ENCODE assay signal across 1 cellular context in the genomic region with DNA sequence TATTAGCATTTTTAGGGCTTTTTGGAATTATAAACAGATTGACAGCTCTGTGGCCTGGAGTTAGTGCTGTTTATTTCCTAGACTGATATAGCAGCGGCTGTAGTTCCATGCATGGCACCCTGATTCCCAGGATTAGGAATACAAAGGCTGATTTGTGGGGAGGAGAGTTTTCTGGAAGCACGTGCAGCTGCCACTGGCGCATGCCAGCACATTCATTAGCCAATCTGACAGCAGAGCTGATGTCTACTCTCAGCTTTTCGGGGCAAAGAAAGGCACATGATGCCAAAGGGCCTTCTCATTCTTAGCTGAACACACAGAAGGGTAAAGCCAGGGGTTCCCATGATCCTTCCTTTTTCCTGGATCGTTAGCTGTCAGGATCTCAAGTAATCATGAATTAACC.
TF ChIP-seq lines count a peak whose summit lies in the region.

No MANE protein-coding gene starts in this region.

TF ChIP-seq in GM23338, 12 proteins besides CTCF, POLR2A, EP300 and RAD21 (continued from another document):
- TF ChIP-seq, protein P1, sequence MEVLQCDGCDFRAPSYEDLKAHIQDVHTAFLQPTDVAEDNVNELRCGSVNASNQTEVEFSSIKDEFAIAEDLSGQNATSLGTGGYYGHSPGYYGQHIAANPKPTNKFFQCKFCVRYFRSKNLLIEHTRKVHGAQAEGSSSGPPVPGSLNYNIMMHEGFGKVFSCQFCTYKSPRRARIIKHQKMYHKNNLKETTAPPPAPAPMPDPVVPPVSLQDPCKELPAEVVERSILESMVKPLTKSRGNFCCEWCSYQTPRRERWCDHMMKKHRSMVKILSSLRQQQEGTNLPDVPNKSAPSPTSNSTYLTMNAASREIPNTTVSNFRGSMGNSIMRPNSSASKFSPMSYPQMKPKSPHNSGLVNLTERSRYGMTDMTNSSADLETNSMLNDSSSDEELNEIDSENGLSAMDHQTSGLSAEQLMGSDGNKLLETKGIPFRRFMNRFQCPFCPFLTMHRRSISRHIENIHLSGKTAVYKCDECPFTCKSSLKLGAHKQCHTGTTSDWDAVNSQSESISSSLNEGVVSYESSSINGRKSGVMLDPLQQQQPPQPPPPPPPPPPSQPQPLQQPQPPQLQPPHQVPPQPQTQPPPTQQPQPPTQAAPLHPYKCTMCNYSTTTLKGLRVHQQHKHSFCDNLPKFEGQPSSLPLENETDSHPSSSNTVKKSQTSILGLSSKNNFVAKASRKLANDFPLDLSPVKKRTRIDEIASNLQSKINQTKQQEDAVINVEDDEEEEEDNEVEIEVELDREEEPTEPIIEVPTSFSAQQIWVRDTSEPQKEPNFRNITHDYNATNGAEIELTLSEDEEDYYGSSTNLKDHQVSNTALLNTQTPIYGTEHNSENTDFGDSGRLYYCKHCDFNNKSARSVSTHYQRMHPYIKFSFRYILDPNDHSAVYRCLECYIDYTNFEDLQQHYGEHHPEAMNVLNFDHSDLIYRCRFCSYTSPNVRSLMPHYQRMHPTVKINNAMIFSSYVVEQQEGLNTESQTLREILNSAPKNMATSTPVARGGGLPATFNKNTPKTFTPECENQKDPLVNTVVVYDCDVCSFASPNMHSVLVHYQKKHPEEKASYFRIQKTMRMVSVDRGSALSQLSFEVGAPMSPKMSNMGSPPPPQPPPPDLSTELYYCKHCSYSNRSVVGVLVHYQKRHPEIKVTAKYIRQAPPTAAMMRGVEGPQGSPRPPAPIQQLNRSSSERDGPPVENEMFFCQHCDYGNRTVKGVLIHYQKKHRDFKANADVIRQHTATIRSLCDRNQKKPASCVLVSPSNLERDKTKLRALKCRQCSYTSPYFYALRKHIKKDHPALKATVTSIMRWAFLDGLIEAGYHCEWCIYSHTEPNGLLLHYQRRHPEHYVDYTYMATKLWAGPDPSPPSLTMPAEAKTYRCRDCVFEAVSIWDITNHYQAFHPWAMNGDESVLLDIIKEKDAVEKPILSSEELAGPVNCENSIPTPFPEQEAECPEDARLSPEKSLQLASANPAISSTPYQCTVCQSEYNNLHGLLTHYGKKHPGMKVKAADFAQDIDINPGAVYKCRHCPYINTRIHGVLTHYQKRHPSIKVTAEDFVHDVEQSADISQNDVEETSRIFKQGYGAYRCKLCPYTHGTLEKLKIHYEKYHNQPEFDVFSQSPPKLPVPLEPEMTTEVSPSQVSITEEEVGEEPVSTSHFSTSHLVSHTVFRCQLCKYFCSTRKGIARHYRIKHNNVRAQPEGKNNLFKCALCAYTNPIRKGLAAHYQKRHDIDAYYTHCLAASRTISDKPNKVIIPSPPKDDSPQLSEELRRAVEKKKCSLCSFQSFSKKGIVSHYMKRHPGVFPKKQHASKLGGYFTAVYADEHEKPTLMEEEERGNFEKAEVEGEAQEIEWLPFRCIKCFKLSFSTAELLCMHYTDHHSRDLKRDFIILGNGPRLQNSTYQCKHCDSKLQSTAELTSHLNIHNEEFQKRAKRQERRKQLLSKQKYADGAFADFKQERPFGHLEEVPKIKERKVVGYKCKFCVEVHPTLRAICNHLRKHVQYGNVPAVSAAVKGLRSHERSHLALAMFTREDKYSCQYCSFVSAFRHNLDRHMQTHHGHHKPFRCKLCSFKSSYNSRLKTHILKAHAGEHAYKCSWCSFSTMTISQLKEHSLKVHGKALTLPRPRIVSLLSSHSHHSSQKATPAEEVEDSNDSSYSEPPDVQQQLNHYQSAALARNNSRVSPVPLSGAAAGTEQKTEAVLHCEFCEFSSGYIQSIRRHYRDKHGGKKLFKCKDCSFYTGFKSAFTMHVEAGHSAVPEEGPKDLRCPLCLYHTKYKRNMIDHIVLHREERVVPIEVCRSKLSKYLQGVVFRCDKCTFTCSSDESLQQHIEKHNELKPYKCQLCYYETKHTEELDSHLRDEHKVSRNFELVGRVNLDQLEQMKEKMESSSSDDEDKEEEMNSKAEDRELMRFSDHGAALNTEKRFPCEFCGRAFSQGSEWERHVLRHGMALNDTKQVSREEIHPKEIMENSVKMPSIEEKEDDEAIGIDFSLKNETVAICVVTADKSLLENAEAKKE (CRISPR knock-in tag; IDR thresholded peaks at IDR 0.05), result no peak
TF ChIP-seq in GM23338: peak in this region for 0.
